Comparison of ENCODE assay signal across 15 cellular contexts in the genomic region with DNA sequence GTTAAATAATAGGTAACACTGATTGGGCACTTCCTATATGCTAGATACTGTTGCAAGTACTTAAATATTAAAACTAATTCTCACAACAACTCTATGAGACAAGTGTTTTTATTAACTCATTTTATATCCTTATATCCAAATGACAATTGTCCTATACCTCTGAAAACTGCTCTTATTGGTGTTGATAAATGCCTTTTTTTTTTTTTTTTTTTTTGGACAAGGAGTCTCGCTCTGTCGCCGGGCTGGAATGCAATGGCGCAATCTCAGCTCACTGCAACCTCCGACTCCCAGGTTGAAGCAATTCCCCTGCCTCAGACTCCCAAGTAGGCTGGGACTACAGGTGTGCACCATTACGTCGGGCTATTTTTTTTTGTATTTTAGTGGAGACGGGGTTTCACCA. TPM values are rescaled to one million over a fixed set of nuclear protein-coding genes. Genes with fewer than 3 reads are reported as not detected.
DNase-seq lines count a peak whose midpoint lies in the region; ATAC-seq and TF ChIP-seq lines count a peak whose summit lies in the region.
"Had no signal": no experiment of that assay in that cellular context is flagged by ENCODE, and none has a peak within 500 bp of the region (broad histone marks: within the 10 kb centered on the region; RNA-seq: fewer than 3 reads in every experiment).

No MANE protein-coding gene starts in this region.

- H3K27ac Mint-ChIP-seq in stimulated activated memory B cell treated with anti-CD40 and anti-IgM and Interleukin-4, amounts not matched to agents 10 μg/mL and 1 μg/mL and 100 μg/mL, for 72 hours, result peak overlapping the region; percentile 88

- H3K27me3 Mint-ChIP-seq in stimulated activated memory B cell treated with anti-CD40 and anti-IgM and Interleukin-4, amounts not matched to agents 10 μg/mL and 1 μg/mL and 100 μg/mL, for 72 hours, result no peaks in the 10 kb centered on the region

- TF ChIP-seq CTCF in RWPE1 (conservative IDR thresholded peaks at IDR 0.05; ENCODE audit: low read depth) (no peak), kidney epithelial cell (IDR thresholded peaks at IDR 0.05; ENCODE audit: insufficient read depth, low read length, poor library complexity, severe bottlenecking) (no peak)

- CTCF ChIA-PET in RWPE1 (lab: Yijun Ruan, JAX), result no interaction called here

- no peak overlapping the region for H3K4me3 ChIP-seq in kidney epithelial cell (ENCODE audit: low read depth, low read length)
- H3K4me3 ChIP-seq: ascending aorta had no signal

- no peaks in the 10 kb centered on the region for H3K27me3 ChIP-seq in kidney epithelial cell (ENCODE audit: control insufficient read depth, insufficient read depth, low read length)
- H3K27me3 ChIP-seq: ascending aorta had no signal

- H3K4me1 Mint-ChIP-seq in stimulated activated memory B cell treated with anti-CD40 and anti-IgM and Interleukin-4, amounts not matched to agents 10 μg/mL and 1 μg/mL and 100 μg/mL, for 72 hours, result peaks cover 73% of the 10 kb centered on the region

- POLR2A ChIA-PET in RWPE1 (lab: Yijun Ruan, JAX; ENCODE audit: low non-redundant PET), result no interaction called here

- ATAC-seq in stimulated activated memory B cell treated with anti-CD40 and anti-IgM and Interleukin-4, amounts not matched to agents 10 μg/mL and 1 μg/mL and 100 μg/mL, for 72 hours, result no peak
- ATAC-seq in HG03135 (IDR thresholded peaks at IDR 0.05; ENCODE audit: unreplicated experiment), result no peak
- no peak for ATAC-seq in HG02870 (IDR thresholded peaks at IDR 0.05; ENCODE audit: unreplicated experiment)

- no peaks in the 10 kb centered on the region for H3K9me3 Mint-ChIP-seq in stimulated activated memory B cell treated with anti-CD40 and anti-IgM and Interleukin-4, amounts not matched to agents 10 μg/mL and 1 μg/mL and 100 μg/mL, for 72 hours

- H3K27ac ChIP-seq in RWPE1, result peak overlapping the region; percentile 44
- H3K27ac ChIP-seq: ascending aorta had no signal

- peak overlapping the region; percentile 4 for H3K4me3 Mint-ChIP-seq in stimulated activated memory B cell treated with anti-CD40 and anti-IgM and Interleukin-4, amounts not matched to agents 10 μg/mL and 1 μg/mL and 100 μg/mL, for 72 hours

- no peaks in the 10 kb centered on the region for H3K36me3 Mint-ChIP-seq in stimulated activated memory B cell treated with anti-CD40 and anti-IgM and Interleukin-4, amounts not matched to agents 10 μg/mL and 1 μg/mL and 100 μg/mL, for 72 hours

- H3K36me3 ChIP-seq in kidney epithelial cell (ENCODE audit: control insufficient read depth, insufficient read depth, low read length), result no peaks in the 10 kb centered on the region
- H3K36me3 ChIP-seq: ascending aorta had no signal

- DNase-seq in HCEC 1CT (peak; percentile 23), RWPE1 (ENCODE audit: low spot score) (no peak), kidney epithelial cell (ENCODE audit: low read depth) (peak; percentile 39), hepatic stellate cell (ENCODE audit: low spot score) (no peak)
- DNase-seq: activated CD4-positive, alpha-beta T cell treated with anti-CD3 and anti-CD28 coated beads, Interleukin-2, amount 50 U/mL, for 1 hour; activated naive CD4-positive, alpha-beta T cell; DMS 273 treated with DMSO at 0.1 percent for 48 hours; KBM-7; left ventricle myocardium superior; NCI-H1092 treated with DMSO at 0.1 percent for 48 hours; small intestine had no signal

RNA-seq across cellular contexts. Expression of a gene that starts 41.6 kb away (rescaled TPM):
- total RNA-seq in kidney epithelial cell, result 53.0 and 57.1 TPM in 2 replicates

Comparison
In these comparisons a context has a peak if more than half of its experiments do, and no peak if none do; other contexts are left out.
1. DNase-seq: peak in HCEC 1CT (single experiment) and kidney epithelial cell (single experiment); none in RWPE1 (single experiment) and hepatic stellate cell (single experiment).